In the genomic region with DNA sequence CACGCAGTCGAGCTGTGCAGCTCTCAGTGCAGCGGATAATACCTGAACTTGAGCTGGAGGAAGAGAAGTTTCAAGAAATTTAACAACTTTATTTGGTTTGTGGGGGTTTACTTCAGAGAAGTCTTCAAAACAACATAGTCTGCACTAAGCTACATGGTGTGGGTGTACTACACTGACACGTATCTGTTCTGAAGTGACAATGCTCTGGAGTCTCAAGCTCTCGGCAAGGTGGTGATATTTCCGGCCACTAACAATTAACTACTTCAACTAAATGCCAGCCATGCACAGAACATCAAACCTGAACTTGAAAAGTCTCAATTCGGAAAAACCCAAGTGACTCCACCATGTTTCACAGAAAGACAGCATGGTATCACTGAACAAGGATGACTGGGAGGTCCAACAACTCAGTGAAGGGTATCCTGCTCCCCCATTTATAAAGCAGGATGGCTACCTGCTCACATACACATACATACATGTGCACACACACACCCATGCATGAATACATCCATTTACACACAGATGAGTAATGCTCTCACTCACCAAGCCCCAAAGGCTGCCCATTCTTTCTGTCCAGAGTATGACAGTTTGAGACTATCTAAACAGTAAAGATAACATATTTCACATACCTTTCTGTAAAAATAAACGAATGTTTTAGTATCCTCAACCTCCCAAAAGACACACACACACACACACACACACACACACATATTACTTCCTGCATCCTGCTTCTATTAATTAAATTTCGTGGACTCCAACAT, we compare ENCODE assay signal across 19 cellular contexts. TPM values are rescaled to one million over a fixed set of nuclear protein-coding genes. Genes with fewer than 3 reads are reported as not detected.
DNase-seq lines count a peak whose midpoint lies in the region; ATAC-seq, FAIRE-seq and TF ChIP-seq lines count a peak whose summit lies in the region.
"Had no signal": no experiment of that assay in that cellular context is flagged by ENCODE, and none has a peak within 500 bp of the region (broad histone marks: within the 10 kb centered on the region; RNA-seq: fewer than 3 reads in every experiment).

No MANE protein-coding gene starts in this region.

- intact Hi-C loops in activated CD4-positive, alpha-beta T cell treated with anti-CD3 and anti-CD28 coated beads, Interleukin-2, amount 10 ng/mL, durations not matched to agents 24 days and 14 days (cut with micrococcal nuclease): no loop called here
- intact Hi-C loops in GM12878 (cut with micrococcal nuclease; ENCODE audit: unreplicated experiment): no loop called here

- peak overlapping the region; percentile 56 for H3K27ac Mint-ChIP-seq in activated CD4-positive, alpha-beta T cell treated with anti-CD3 and anti-CD28 coated beads, Interleukin-2, amount 10 ng/mL, durations not matched to agents 24 days and 14 days
- no peak overlapping the region for H3K27ac Mint-ChIP-seq in stimulated activated effector memory CD8-positive, alpha-beta T cell treated with anti-CD3 and anti-CD28 coated beads, Interleukin-12 subunit alpha, Interleukin-12 subunit beta, amount 100 ng/mL, for 72 hours

- in situ Hi-C loops in GM12878 (cut with MboI): loop anchor here (25.0 kb wide), 1 partner anchor 443 kb away; a partner anchor contains a TSS

- WGBS in GM12878 (ENCODE audit: insufficient coverage, insufficient replicate concordance, low lambda C conversion rate, missing lambda C conversion rate): 87% methylated on average over 9 of the region's 9 CpGs
- 80 to 84% methylated on average over 9 of the region's 9 CpGs for WGBS in tibial nerve, 2 donors

- POLR2A ChIA-PET in GM12878 (lab: Charles Lee): no interaction called here

- FAIRE-seq in GM12892 (lab: Jason Lieb, UNC) (peak; percentile 30), GM12878 (lab: Jason Lieb, UNC) (no peak)
- FAIRE-seq: A549, HepG2 had no signal

- H4K20me1 ChIP-seq in GM12878 (ENCODE audit: control insufficient read depth, insufficient read depth): no peaks in the 10 kb centered on the region
- H4K20me1 ChIP-seq: BLaER1 treated with 17β-estradiol and CSF1 and Interleukin-3, amounts not matched to agents 10 nM and 100 nM had no signal

- H3K27me3 Mint-ChIP-seq in activated CD4-positive, alpha-beta T cell treated with anti-CD3 and anti-CD28 coated beads, Interleukin-2, amount 10 ng/mL, durations not matched to agents 24 days and 14 days: no peaks in the 10 kb centered on the region

- H3K36me3 Mint-ChIP-seq in activated CD4-positive, alpha-beta T cell treated with anti-CD3 and anti-CD28 coated beads, Interleukin-2, amount 10 ng/mL, durations not matched to agents 24 days and 14 days (ENCODE audit: low read depth): peaks cover 53% of the 10 kb centered on the region
- H3K36me3 Mint-ChIP-seq in stimulated activated effector memory CD8-positive, alpha-beta T cell treated with anti-CD3 and anti-CD28 coated beads, Interleukin-12 subunit alpha, Interleukin-12 subunit beta, amount 100 ng/mL, for 72 hours: peaks cover 50% of the 10 kb centered on the region

- H2AFZ ChIP-seq in GM12878 (ENCODE audit: control insufficient read depth, low read depth, low read length): no peak overlapping the region

- no peaks in the 10 kb centered on the region for H3K4me1 ChIP-seq in GM12878 (ENCODE audit: control insufficient read depth, insufficient read depth, low read length)
- H3K4me1 ChIP-seq in tibial nerve: no peaks in the 10 kb centered on the region
- H3K4me1 ChIP-seq: A549; BLaER1 treated with 17β-estradiol and CSF1 and Interleukin-3, amounts not matched to agents 10 nM and 100 nM had no signal

- no peak for TF ChIP-seq POLR2A in GM12892 (IDR thresholded peaks at IDR 0.05; ENCODE audit: low read depth, low read length)
- no peak for TF ChIP-seq POLR2A in GM12878 (IDR thresholded peaks at IDR 0.05; ENCODE audit: low read depth, low read length)
- no peak for TF ChIP-seq POLR2A in tibial nerve (IDR thresholded peaks at IDR 0.05)

- TF ChIP-seq CTCF in GM12878 (IDR thresholded peaks at IDR 0.05 in 2 of 3, conservative IDR thresholded peaks at IDR 0.05 in 1 of 3; ENCODE audit: control insufficient read depth in 2 of 3, extremely low read depth in 1 of 3, insufficient read depth in 1 of 3, low read depth in 3 of 3, low read length in 3 of 3): no peak
- no peak for TF ChIP-seq CTCF in tibial nerve (IDR thresholded peaks at IDR 0.05)

- H3K9me3 ChIP-seq in GM12878 (replicated peaks; ENCODE audit: control insufficient read depth, insufficient read depth, low read length): no peaks in the 10 kb centered on the region
- no peaks in the 10 kb centered on the region for H3K9me3 ChIP-seq in tibial nerve
- H3K9me3 ChIP-seq: A549; BLaER1 treated with 17β-estradiol and CSF1 and Interleukin-3, amounts not matched to agents 10 nM and 100 nM had no signal

- H3K9ac ChIP-seq in GM12878 (ENCODE audit: control insufficient read depth, insufficient read depth, low read length): no peak overlapping the region
- H3K9ac ChIP-seq: BLaER1 treated with 17β-estradiol and CSF1 and Interleukin-3, amounts not matched to agents 10 nM and 100 nM had no signal

- H3K9me3 Mint-ChIP-seq in activated CD4-positive, alpha-beta T cell treated with anti-CD3 and anti-CD28 coated beads, Interleukin-2, amount 10 ng/mL, durations not matched to agents 24 days and 14 days: no peaks in the 10 kb centered on the region
- no peaks in the 10 kb centered on the region for H3K9me3 Mint-ChIP-seq in stimulated activated effector memory CD8-positive, alpha-beta T cell treated with anti-CD3 and anti-CD28 coated beads, Interleukin-12 subunit alpha, Interleukin-12 subunit beta, amount 100 ng/mL, for 72 hours

- H3K27ac ChIP-seq in GM12878 (ENCODE audit: control insufficient read depth, insufficient read depth) (no peak overlapping the region), tibial nerve (no peak overlapping the region)
- H3K27ac ChIP-seq: A549; BLaER1 treated with 17β-estradiol and CSF1 and Interleukin-3, amounts not matched to agents 10 nM and 100 nM had no signal

- no peak for ATAC-seq in GM12878
- peak; percentile 68 for ATAC-seq in stimulated activated effector memory CD8-positive, alpha-beta T cell treated with anti-CD3 and anti-CD28 coated beads, Interleukin-12 subunit alpha, Interleukin-12 subunit beta, amount 100 ng/mL, for 72 hours
- no peak for ATAC-seq in HG03457 (IDR thresholded peaks at IDR 0.05; ENCODE audit: unreplicated experiment)
- ATAC-seq: A549, HepG2, Panc1 had no signal

- SMC1A ChIA-PET in GM12878 (lab: Charles Lee; ENCODE audit: uncharacterized antibody, unreplicated experiment): interaction anchor here (0.9 to 2.4 kb wide), 2 partner anchors 52 to 204 kb away, joined by 3 to 7 read pairs; no protein-coding TSS in a partner anchor

- no peak for DNase-seq in activated CD4-positive, alpha-beta T cell treated with anti-CD3 and anti-CD28 coated beads, Interleukin-2, amount 10 ng/mL, durations not matched to agents 24 days and 14 days
- no peak for DNase-seq in activated CD4-positive, alpha-beta T cell treated with anti-CD3 and anti-CD28 coated beads for 48 hours
- no peak for DNase-seq in GM12892 (ENCODE audit: insufficient read length)
- DNase-seq in GM12878 (ENCODE audit: low read depth, low spot score): no peak
- DNase-seq in stimulated activated effector memory CD8-positive, alpha-beta T cell treated with anti-CD3 and anti-CD28 coated beads, Interleukin-12 subunit alpha, Interleukin-12 subunit beta, amount 100 ng/mL, for 72 hours (ENCODE audit: low spot score in 2 of 2): no peak
- no peak for DNase-seq in tibial nerve (ENCODE audit: low spot score in 2 of 2)
- DNase-seq: DMS 273 treated with DMSO at 0.1 percent for 48 hours, Karpas-422, MM.1S, NCI-H1105 treated with DMSO at 0.1 percent for 48 hours, NCI-H187, NCI-H226, NCI-H524 treated with DMSO at 0.1 percent for 48 hours had no signal

- H3K4me3 ChIP-seq in GM12878: no peak overlapping the region
- H3K4me3 ChIP-seq in tibial nerve: no peak overlapping the region
- H3K4me3 ChIP-seq: A549; BLaER1 treated with 17β-estradiol and CSF1 and Interleukin-3, amounts not matched to agents 10 nM and 100 nM had no signal

- TF ChIP-seq EP300 in GM12878 (IDR thresholded peaks at IDR 0.05; ENCODE audit: borderline replicate concordance in 1 of 2, control insufficient read depth in 1 of 2, low read depth in 2 of 2, low read length in 2 of 2): no peak
- TF ChIP-seq EP300 in tibial nerve (IDR thresholded peaks at IDR 0.05): no peak

- H3K79me2 ChIP-seq in GM12878 (ENCODE audit: control insufficient read depth, insufficient read depth, low read length): no peaks in the 10 kb centered on the region

- CTCF ChIA-PET in GM12878 (lab: Yijun Ruan, JAX): interaction anchor here (0.9 to 2.0 kb wide), 3 partner anchors 10 to 62 kb away, joined by 3 to 6 read pairs (median 3); no protein-coding TSS in a partner anchor

- H3K27me3 ChIP-seq in GM12878 (replicated peaks in 1 of 2; ENCODE audit: control insufficient read depth in 2 of 2, insufficient read depth in 2 of 2, low read length in 1 of 2) (no peaks in the 10 kb centered on the region), tibial nerve (no peaks in the 10 kb centered on the region)
- H3K27me3 ChIP-seq: BLaER1 treated with 17β-estradiol and CSF1 and Interleukin-3, amounts not matched to agents 10 nM and 100 nM had no signal

- RAD21 ChIA-PET in GM12878 (lab: Charles Lee; ENCODE audit: unreplicated experiment): interaction anchor here (2.9 kb wide), 1 partner anchor 8 kb away, joined by 11 read pairs; no protein-coding TSS in a partner anchor

- no peak overlapping the region for H3K4me2 ChIP-seq in GM12878 (ENCODE audit: control insufficient read depth, insufficient read depth)
- H3K4me2 ChIP-seq: A549; BLaER1 treated with 17β-estradiol and CSF1 and Interleukin-3, amounts not matched to agents 10 nM and 100 nM had no signal

- H3K4me1 Mint-ChIP-seq in activated CD4-positive, alpha-beta T cell treated with anti-CD3 and anti-CD28 coated beads, Interleukin-2, amount 10 ng/mL, durations not matched to agents 24 days and 14 days: peaks cover 3% of the 10 kb centered on the region
- no peaks in the 10 kb centered on the region for H3K4me1 Mint-ChIP-seq in stimulated activated effector memory CD8-positive, alpha-beta T cell treated with anti-CD3 and anti-CD28 coated beads, Interleukin-12 subunit alpha, Interleukin-12 subunit beta, amount 100 ng/mL, for 72 hours

- no TSS peak for BruUV-seq in GM12878 (replicated peaks; lab: Mats Ljungman, UMichigan)

- H3K36me3 ChIP-seq in GM12878 (ENCODE audit: control insufficient read depth in 2 of 2, insufficient read depth in 2 of 2, low read length in 1 of 2) (peaks cover 7 to 8% of the 10 kb centered on the region in 2 experiments; a peak in 3 of 4 replicates), tibial nerve (peaks cover 0 to 90% (median 12%) of the 10 kb centered on the region in 3 donors)

- no peak for TF ChIP-seq RAD21 in GM12878 (IDR thresholded peaks at IDR 0.05; ENCODE audit: insufficient read depth, low read depth, low read length)

- H3K4me3 Mint-ChIP-seq in activated CD4-positive, alpha-beta T cell treated with anti-CD3 and anti-CD28 coated beads, Interleukin-2, amount 10 ng/mL, durations not matched to agents 24 days and 14 days: no peak overlapping the region
- H3K4me3 Mint-ChIP-seq in stimulated activated effector memory CD8-positive, alpha-beta T cell treated with anti-CD3 and anti-CD28 coated beads, Interleukin-12 subunit alpha, Interleukin-12 subunit beta, amount 100 ng/mL, for 72 hours: no peak overlapping the region

RNA-seq across cellular contexts. Expression of a gene that starts 15.4 kb away (rescaled TPM):
- total RNA-seq in activated CD4-positive, alpha-beta T cell treated with anti-CD3 and anti-CD28 coated beads, Interleukin-2, amount 10 ng/mL, durations not matched to agents 24 days and 14 days: not detected in 2 replicates
- not detected for polyA plus RNA-seq in GM12892 (2012; ENCODE audit: missing spikeins)
- not detected in 2 replicates for total RNA-seq in GM12878 (2013; cell fraction: nucleolus; rRNA removed)
- total RNA-seq in GM12878 (2014; rRNA removed): not detected in 2 replicates
- not detected in 2 replicates for total RNA-seq in GM12878 (2014; rRNA removed; fragmentation: Illumina TruSeq; extraction: Trizol)
- total RNA-seq in GM12878 (2021): not detected in 2 replicates
- not detected for polyA plus RNA-seq in GM12878 (2011; ENCODE audit: low read depth)
- polyA plus RNA-seq in GM12878 (2011; rRNA removed): not detected in 2 replicates
- not detected in 2 replicates for polyA plus RNA-seq in GM12878 (2011; cell fraction: cytosol; rRNA removed)
- polyA plus RNA-seq in GM12878 (2011; cell fraction: nucleus; rRNA removed): not detected in 2 replicates
- polyA plus RNA-seq in GM12878 (2012): not detected in 2 replicates
- not detected in 2 replicates for polyA plus RNA-seq in GM12878 (2014; fragmentation: Illumina TruSeq; extraction: Trizol)
- not detected for polyA plus RNA-seq in GM12878 (2014; fragmentation: Nextera tagmentation; extraction: Ambion mirVana)
- not detected in 2 replicates for polyA plus RNA-seq in GM12878 (2014; rRNA removed)
- not detected for polyA plus RNA-seq in GM12878 (2016; fragmentation: Nextera tagmentation; extraction: Ambion mirVana)
- polyA minus RNA-seq in GM12878 (2011; rRNA and poly(A)+ RNA removed): not detected in 2 replicates
- polyA minus RNA-seq in GM12878 (2011; cell fraction: cytosol; rRNA and poly(A)+ RNA removed): not detected in 2 replicates
- polyA minus RNA-seq in GM12878 (2011; cell fraction: nucleus; rRNA and poly(A)+ RNA removed): not detected in 2 replicates
- total RNA-seq in tibial nerve: not detected
- total RNA-seq: H4, HepG2 had no signal
- polyA plus RNA-seq: A549, HepG2 had no signal
